In genomic region chr19:49097453-49098288, GRCh38 we compare ENCODE assay signal across 1 cellular context.
TF ChIP-seq lines count a peak whose summit lies in the region.

No MANE protein-coding gene starts in this region.

TF ChIP-seq in IMR-90, 13 proteins besides CTCF, POLR2A, EP300 and RAD21:
- TF ChIP-seq SMC3 (IDR thresholded peaks at IDR 0.05; ENCODE audit: low read depth, low read length) (peak; percentile 80), FOS (IDR thresholded peaks at IDR 0.05; ENCODE audit: low read depth, low read length) (no peak), MAZ (IDR thresholded peaks at IDR 0.05; ENCODE audit: borderline replicate concordance, low read depth, low read length) (0 out of 2 replicates have a peak, but pooled peaks have one; percentile 43)
